1 cellular context compared by ENCODE assay signal in the genomic region with DNA sequence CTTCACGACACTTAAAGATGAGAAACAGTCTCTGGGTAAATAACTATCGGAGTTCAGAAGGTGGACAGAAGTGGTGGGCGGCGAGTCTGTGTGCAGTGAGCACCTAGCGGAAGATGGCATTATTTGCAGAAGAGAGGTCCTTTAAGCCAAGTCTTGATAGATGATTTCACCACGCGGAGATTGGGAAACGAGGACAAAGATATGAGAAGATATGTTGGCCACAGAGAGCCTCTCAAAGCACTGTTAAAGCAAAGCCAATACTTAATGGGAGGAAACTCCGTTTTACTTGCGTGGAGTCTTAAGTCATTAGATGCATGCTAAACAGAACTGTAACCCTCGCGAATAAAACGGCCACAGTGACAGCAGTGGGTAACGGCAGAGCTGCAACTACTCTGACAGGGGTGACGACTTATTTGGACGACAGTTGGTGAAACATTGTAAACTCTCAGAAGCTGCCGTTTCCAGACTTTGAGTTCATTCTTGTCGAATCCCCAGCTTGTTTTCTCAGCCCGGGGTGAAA.
TF ChIP-seq lines count a peak whose summit lies in the region.

No MANE protein-coding gene starts in this region.

TF ChIP-seq in HepG2, 621 proteins besides CTCF, POLR2A, EP300 and RAD21 (continued from another document and continues in another):
- TF ChIP-seq, protein P1, sequence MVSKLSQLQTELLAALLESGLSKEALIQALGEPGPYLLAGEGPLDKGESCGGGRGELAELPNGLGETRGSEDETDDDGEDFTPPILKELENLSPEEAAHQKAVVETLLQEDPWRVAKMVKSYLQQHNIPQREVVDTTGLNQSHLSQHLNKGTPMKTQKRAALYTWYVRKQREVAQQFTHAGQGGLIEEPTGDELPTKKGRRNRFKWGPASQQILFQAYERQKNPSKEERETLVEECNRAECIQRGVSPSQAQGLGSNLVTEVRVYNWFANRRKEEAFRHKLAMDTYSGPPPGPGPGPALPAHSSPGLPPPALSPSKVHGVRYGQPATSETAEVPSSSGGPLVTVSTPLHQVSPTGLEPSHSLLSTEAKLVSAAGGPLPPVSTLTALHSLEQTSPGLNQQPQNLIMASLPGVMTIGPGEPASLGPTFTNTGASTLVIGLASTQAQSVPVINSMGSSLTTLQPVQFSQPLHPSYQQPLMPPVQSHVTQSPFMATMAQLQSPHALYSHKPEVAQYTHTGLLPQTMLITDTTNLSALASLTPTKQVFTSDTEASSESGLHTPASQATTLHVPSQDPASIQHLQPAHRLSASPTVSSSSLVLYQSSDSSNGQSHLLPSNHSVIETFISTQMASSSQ (IDR thresholded peaks at IDR 0.05; ENCODE audit: low read depth), result no peak
- TF ChIP-seq, protein P1 (CRISPR knock-in tag; IDR thresholded peaks at IDR 0.05; ENCODE audit: borderline replicate concordance), result no peak
- TF ChIP-seq ZKSCAN5 (CRISPR knock-in tag; IDR thresholded peaks at IDR 0.05) (no peak), BORCS8-MEF2B (CRISPR knock-in tag; IDR thresholded peaks at IDR 0.05) (no peak; the same call in 1 of the 2 replicates), KLF12 (CRISPR knock-in tag; IDR thresholded peaks at IDR 0.05; ENCODE audit: borderline replicate concordance) (no peak), RCOR2 (CRISPR knock-in tag; IDR thresholded peaks at IDR 0.05) (0 out of 2 replicates have a peak, but pooled peaks have one; percentile 37), ZNF34 (CRISPR knock-in tag; IDR thresholded peaks at IDR 0.05; ENCODE audit: borderline replicate concordance) (no peak), ZNF230 (CRISPR knock-in tag; IDR thresholded peaks at IDR 0.05) (peak; percentile 12; the same call in 1 of the 2 replicates), ZNF30 (CRISPR knock-in tag; IDR thresholded peaks at IDR 0.05) (no peak), SIN3B (IDR thresholded peaks at IDR 0.05; ENCODE audit: low read length) (no peak), FOXJ3 (CRISPR knock-in tag; IDR thresholded peaks at IDR 0.05; ENCODE audit: borderline replicate concordance) (0 out of 2 replicates have a peak, but pooled peaks have one; percentile 65), ZFAT (CRISPR knock-in tag; conservative IDR thresholded peaks at IDR 0.05) (peak; percentile 94; the same call in 1 of the 2 replicates), FOXA1 (IDR thresholded peaks at IDR 0.05) (no peak), FOXA1 (CRISPR knock-in tag; IDR thresholded peaks at IDR 0.05) (no peak), KDM1A (CRISPR knock-in tag; IDR thresholded peaks at IDR 0.05) (0 out of 2 replicates have a peak, but pooled peaks have one; percentile 1), ZNF709 (CRISPR knock-in tag; IDR thresholded peaks at IDR 0.05) (no peak), MIER2 (CRISPR knock-in tag; IDR thresholded peaks at IDR 0.05) (no peak), ZNF703 (CRISPR knock-in tag; IDR thresholded peaks at IDR 0.05; ENCODE audit: borderline replicate concordance) (0 out of 2 replicates have a peak, but pooled peaks have one; percentile 63), ZNF337 (CRISPR knock-in tag; IDR thresholded peaks at IDR 0.05; ENCODE audit: borderline replicate concordance, low read depth) (peak; percentile 85), KLF6 (CRISPR knock-in tag; IDR thresholded peaks at IDR 0.05) (no peak; the same call in 1 of the 2 replicates), DR1 (CRISPR knock-in tag; IDR thresholded peaks at IDR 0.05) (no peak), ZFP82 (CRISPR knock-in tag; IDR thresholded peaks at IDR 0.05; ENCODE audit: borderline replicate concordance) (no peak), ZNF329 (CRISPR knock-in tag; IDR thresholded peaks at IDR 0.05; ENCODE audit: low read depth) (no peak; the same call in 1 of the 2 replicates), ZNF776 (CRISPR knock-in tag; IDR thresholded peaks at IDR 0.05) (no peak), KDM6A (CRISPR knock-in tag; IDR thresholded peaks at IDR 0.05; ENCODE audit: low read depth) (no peak), ZNF558 (CRISPR knock-in tag; IDR thresholded peaks at IDR 0.05; ENCODE audit: borderline replicate concordance) (no peak), ZSCAN9 (CRISPR knock-in tag; IDR thresholded peaks at IDR 0.05; ENCODE audit: borderline replicate concordance) (no peak), MZF1 (CRISPR knock-in tag; IDR thresholded peaks at IDR 0.05; ENCODE audit: borderline replicate concordance) (no peak), NKX3-1 (CRISPR knock-in tag; IDR thresholded peaks at IDR 0.05) (no peak), ZNF263 (CRISPR knock-in tag; IDR thresholded peaks at IDR 0.05) (no peak; the same call in 1 of the 2 replicates), MYC (CRISPR knock-in tag; IDR thresholded peaks at IDR 0.05; ENCODE audit: borderline replicate concordance) (no peak), TOE1 (CRISPR knock-in tag; IDR thresholded peaks at IDR 0.05) (no peak), ZNF501 (CRISPR knock-in tag; IDR thresholded peaks at IDR 0.05) (no peak), KAT7 (CRISPR knock-in tag; IDR thresholded peaks at IDR 0.05; ENCODE audit: borderline replicate concordance) (no peak), ZNF547 (CRISPR knock-in tag; IDR thresholded peaks at IDR 0.05) (no peak), ZNF768 (CRISPR knock-in tag; IDR thresholded peaks at IDR 0.05) (no peak), SMYD3 (CRISPR knock-in tag; IDR thresholded peaks at IDR 0.05) (0 out of 2 replicates have a peak, but pooled peaks have one; percentile 14), ISL2 (CRISPR knock-in tag; IDR thresholded peaks at IDR 0.05) (no peak), ZNF136 (CRISPR knock-in tag; IDR thresholded peaks at IDR 0.05; ENCODE audit: low read depth) (no peak), SKI (IDR thresholded peaks at IDR 0.05; ENCODE audit: partially characterized antibody) (no peak), ZNF552 (CRISPR knock-in tag; IDR thresholded peaks at IDR 0.05; ENCODE audit: borderline replicate concordance) (0 out of 2 replicates have a peak, but pooled peaks have one; percentile 41), ZNF296 (CRISPR knock-in tag; conservative IDR thresholded peaks at IDR 0.05) (no peak)
- TF ChIP-seq, protein P2, sequence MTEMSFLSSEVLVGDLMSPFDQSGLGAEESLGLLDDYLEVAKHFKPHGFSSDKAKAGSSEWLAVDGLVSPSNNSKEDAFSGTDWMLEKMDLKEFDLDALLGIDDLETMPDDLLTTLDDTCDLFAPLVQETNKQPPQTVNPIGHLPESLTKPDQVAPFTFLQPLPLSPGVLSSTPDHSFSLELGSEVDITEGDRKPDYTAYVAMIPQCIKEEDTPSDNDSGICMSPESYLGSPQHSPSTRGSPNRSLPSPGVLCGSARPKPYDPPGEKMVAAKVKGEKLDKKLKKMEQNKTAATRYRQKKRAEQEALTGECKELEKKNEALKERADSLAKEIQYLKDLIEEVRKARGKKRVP (CRISPR knock-in tag; IDR thresholded peaks at IDR 0.05), result no peak
- TF ChIP-seq, protein P3, sequence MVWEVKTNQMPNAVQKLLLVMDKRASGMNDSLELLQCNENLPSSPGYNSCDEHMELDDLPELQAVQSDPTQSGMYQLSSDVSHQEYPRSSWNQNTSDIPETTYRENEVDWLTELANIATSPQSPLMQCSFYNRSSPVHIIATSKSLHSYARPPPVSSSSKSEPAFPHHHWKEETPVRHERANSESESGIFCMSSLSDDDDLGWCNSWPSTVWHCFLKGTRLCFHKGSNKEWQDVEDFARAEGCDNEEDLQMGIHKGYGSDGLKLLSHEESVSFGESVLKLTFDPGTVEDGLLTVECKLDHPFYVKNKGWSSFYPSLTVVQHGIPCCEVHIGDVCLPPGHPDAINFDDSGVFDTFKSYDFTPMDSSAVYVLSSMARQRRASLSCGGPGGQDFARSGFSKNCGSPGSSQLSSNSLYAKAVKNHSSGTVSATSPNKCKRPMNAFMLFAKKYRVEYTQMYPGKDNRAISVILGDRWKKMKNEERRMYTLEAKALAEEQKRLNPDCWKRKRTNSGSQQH (CRISPR knock-in tag; IDR thresholded peaks at IDR 0.05; ENCODE audit: low read depth), result no peak
- TF ChIP-seq, protein P4, sequence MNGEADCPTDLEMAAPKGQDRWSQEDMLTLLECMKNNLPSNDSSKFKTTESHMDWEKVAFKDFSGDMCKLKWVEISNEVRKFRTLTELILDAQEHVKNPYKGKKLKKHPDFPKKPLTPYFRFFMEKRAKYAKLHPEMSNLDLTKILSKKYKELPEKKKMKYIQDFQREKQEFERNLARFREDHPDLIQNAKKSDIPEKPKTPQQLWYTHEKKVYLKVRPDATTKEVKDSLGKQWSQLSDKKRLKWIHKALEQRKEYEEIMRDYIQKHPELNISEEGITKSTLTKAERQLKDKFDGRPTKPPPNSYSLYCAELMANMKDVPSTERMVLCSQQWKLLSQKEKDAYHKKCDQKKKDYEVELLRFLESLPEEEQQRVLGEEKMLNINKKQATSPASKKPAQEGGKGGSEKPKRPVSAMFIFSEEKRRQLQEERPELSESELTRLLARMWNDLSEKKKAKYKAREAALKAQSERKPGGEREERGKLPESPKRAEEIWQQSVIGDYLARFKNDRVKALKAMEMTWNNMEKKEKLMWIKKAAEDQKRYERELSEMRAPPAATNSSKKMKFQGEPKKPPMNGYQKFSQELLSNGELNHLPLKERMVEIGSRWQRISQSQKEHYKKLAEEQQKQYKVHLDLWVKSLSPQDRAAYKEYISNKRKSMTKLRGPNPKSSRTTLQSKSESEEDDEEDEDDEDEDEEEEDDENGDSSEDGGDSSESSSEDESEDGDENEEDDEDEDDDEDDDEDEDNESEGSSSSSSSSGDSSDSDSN (CRISPR knock-in tag; IDR thresholded peaks at IDR 0.05), result no peak
- TF ChIP-seq, protein P5, sequence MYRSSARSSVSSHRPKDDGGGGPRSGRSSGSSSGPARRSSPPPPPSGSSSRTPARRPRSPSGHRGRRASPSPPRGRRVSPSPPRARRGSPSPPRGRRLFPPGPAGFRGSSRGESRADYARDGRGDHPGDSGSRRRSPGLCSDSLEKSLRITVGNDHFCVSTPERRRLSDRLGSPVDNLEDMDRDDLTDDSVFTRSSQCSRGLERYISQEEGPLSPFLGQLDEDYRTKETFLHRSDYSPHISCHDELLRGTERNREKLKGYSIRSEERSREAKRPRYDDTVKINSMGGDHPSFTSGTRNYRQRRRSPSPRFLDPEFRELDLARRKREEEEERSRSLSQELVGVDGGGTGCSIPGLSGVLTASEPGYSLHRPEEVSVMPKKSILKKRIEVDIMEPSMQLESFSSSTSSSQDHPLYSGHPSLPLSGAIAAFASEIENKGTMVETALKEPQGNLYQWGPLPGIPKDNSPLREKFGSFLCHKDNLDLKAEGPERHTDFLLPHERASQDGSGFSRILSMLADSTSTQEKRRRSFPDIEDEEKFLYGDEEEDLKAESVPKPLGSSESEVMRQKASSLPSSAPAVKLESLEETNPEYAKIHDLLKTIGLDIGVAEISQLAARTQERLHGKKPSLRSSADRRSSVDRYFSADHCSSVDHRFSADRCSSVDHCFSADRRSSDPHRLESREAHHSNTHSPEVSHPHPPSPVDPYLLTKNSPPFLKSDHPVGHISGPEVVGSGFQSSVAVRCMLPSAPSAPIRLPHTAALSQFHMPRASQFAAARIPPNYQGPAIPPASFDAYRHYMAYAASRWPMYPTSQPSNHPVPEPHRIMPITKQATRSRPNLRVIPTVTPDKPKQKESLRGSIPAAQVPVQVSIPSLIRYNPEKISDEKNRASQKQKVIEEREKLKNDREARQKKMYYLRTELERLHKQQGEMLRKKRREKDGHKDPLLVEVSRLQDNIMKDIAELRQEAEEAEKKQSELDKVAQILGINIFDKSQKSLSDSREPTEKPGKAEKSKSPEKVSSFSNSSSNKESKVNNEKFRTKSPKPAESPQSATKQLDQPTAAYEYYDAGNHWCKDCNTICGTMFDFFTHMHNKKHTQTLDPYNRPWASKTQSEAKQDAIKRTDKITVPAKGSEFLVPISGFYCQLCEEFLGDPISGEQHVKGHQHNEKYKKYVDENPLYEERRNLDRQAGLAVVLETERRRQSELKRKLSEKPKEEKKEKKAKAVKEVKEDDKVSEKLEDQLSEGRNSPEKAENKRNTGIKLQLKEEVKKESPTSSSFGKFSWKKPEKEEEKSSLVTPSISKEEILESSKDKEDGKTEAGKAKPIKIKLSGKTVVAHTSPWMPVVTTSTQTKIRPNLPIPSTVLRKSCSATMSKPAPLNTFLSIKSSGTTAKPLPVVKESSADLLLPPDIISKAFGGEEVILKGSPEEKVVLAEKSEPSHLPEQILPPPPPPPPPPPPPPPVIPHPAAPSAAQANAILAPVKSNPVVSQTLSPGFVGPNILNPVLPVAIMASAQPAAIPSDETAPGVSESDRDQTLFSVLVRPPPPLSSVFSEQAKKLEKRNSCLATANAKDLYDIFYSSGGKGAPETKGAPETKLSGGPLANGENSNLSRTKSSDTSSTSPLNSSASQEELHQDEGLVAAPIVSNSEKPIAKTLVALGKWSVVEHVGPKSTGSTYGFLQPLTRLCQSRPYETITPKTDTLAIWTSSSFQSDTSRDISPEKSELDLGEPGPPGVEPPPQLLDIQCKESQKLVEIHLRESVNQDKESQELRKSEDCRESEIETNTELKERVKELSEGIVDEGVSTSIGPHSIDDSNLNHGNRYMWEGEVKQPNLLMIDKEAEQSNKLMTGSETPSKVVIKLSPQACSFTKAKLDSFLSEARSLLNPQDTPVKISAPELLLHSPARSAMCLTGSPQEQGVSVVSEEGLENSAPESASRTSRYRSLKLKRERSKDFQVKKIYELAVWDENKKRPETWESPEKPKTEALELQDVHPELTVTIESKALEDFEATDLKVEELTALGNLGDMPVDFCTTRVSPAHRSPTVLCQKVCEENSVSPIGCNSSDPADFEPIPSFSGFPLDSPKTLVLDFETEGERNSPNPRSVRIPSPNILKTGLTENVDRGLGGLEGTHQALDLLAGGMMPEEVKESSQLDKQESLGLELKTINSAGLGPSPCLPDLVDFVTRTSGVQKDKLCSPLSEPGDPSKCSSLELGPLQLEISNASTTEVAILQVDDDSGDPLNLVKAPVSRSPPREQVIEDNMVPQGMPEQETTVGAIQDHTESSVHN (CRISPR knock-in tag; IDR thresholded peaks at IDR 0.05), result no peak
- TF ChIP-seq, protein P6, sequence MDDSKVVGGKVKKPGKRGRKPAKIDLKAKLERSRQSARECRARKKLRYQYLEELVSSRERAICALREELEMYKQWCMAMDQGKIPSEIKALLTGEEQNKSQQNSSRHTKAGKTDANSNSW (CRISPR knock-in tag; IDR thresholded peaks at IDR 0.05; ENCODE audit: borderline replicate concordance), result no peak
